Comparison of ENCODE assay signal across 1 cellular context in the genomic region with DNA sequence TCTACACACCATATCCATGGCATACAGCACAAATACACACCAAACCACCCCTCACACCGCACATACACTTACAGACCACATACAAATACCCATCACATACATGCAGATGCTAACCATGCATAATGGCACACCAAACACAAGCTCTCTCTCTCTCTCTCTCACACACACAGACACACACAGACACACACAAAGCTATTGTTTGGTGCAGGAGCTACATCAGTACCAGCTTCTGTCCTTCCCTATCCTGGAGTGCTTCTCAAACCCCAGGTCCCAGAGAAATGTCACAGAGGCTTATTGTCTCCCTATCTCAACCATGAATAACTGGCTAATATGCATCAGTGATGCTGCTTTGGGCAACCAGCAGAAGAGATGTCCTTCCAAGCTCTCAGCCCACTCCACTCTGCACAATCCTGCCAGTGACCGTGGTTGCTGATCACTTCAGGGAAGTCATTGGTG.
A peak's percentile ranks its signal among the peaks of the same experiment; 100 is the strongest.
TF ChIP-seq lines count a peak whose summit lies in the region.

No MANE protein-coding gene starts in this region.

TF ChIP-seq in K562, 482 proteins besides CTCF, POLR2A, EP300 and RAD21:
- TF ChIP-seq PHF20 (IDR thresholded peaks at IDR 0.05; ENCODE audit: partially characterized antibody) (peak; percentile 32), E2F1 (CRISPR knock-in tag; IDR thresholded peaks at IDR 0.05) (no peak), MCM3 (IDR thresholded peaks at IDR 0.05) (peak; percentile 54; the same call in 1 of the 2 replicates), ZNF316 (IDR thresholded peaks at IDR 0.05) (0 out of 2 replicates have a peak, but pooled peaks have one; percentile 5), CBX2 (IDR thresholded peaks at IDR 0.05; ENCODE audit: insufficient read depth, low read length, poor library complexity, severe bottlenecking) (no peak)
- TF ChIP-seq, protein P1, sequence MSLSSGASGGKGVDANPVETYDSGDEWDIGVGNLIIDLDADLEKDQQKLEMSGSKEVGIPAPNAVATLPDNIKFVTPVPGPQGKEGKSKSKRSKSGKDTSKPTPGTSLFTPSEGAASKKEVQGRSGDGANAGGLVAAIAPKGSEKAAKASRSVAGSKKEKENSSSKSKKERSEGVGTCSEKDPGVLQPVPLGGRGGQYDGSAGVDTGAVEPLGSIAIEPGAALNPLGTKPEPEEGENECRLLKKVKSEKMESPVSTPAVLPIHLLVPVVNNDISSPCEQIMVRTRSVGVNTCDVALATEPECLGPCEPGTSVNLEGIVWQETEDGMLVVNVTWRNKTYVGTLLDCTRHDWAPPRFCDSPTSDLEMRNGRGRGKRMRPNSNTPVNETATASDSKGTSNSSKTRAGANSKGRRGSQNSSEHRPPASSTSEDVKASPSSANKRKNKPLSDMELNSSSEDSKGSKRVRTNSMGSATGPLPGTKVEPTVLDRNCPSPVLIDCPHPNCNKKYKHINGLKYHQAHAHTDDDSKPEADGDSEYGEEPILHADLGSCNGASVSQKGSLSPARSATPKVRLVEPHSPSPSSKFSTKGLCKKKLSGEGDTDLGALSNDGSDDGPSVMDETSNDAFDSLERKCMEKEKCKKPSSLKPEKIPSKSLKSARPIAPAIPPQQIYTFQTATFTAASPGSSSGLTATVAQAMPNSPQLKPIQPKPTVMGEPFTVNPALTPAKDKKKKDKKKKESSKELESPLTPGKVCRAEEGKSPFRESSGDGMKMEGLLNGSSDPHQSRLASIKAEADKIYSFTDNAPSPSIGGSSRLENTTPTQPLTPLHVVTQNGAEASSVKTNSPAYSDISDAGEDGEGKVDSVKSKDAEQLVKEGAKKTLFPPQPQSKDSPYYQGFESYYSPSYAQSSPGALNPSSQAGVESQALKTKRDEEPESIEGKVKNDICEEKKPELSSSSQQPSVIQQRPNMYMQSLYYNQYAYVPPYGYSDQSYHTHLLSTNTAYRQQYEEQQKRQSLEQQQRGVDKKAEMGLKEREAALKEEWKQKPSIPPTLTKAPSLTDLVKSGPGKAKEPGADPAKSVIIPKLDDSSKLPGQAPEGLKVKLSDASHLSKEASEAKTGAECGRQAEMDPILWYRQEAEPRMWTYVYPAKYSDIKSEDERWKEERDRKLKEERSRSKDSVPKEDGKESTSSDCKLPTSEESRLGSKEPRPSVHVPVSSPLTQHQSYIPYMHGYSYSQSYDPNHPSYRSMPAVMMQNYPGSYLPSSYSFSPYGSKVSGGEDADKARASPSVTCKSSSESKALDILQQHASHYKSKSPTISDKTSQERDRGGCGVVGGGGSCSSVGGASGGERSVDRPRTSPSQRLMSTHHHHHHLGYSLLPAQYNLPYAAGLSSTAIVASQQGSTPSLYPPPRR (CRISPR knock-in tag; IDR thresholded peaks at IDR 0.05; ENCODE audit: borderline replicate concordance), result no peak
- TF ChIP-seq, protein P2, sequence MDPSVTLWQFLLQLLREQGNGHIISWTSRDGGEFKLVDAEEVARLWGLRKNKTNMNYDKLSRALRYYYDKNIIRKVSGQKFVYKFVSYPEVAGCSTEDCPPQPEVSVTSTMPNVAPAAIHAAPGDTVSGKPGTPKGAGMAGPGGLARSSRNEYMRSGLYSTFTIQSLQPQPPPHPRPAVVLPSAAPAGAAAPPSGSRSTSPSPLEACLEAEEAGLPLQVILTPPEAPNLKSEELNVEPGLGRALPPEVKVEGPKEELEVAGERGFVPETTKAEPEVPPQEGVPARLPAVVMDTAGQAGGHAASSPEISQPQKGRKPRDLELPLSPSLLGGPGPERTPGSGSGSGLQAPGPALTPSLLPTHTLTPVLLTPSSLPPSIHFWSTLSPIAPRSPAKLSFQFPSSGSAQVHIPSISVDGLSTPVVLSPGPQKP (CRISPR knock-in tag; IDR thresholded peaks at IDR 0.05), result no peak
